15 cellular contexts compared by ENCODE assay signal in the genomic region with DNA sequence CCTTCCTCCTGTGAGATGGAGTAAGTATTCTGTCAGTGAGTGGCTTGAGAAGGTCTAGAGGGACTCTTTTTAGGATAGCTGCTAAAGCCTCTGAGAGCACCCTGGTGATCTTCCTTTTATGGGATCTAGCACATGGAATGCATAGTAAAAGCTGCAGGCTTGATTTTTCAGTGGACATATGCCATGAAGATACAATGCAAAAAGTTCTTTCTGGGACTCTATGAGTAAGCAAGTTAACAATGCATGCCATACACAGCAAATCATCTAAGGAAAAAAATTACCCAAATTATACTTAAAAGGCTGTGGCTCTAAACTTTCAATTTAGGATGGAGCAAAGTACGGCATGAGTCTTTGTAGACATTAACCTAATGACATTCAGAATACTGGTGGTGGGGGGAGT.
DNase-seq lines count a peak whose midpoint lies in the region; ATAC-seq, FAIRE-seq and TF ChIP-seq lines count a peak whose summit lies in the region.
"Had no signal": no experiment of that assay in that cellular context is flagged by ENCODE, and none has a peak within 500 bp of the region (broad histone marks: within the 10 kb centered on the region; RNA-seq: fewer than 3 reads in every experiment).

No MANE protein-coding gene starts in this region.

- in situ Hi-C loops in K562 (cut with MboI): no loop called here

- TF ChIP-seq RAD21 in K562 (CRISPR knock-in tag; conservative IDR thresholded peaks at IDR 0.05 in 1 of 2, IDR thresholded peaks at IDR 0.05 in 1 of 2): no peak

- no TSS peak for BruUV-seq in K562 (replicated peaks; lab: Mats Ljungman, UMichigan)

- H3K9ac ChIP-seq in K562 (ENCODE audit: insufficient read depth in 1 of 2, low read depth in 2 of 2, low read length in 2 of 2) (no peak overlapping the region), mucosa of rectum (ENCODE audit: low read depth in 1 of 2, low read length in 2 of 2) (no peak overlapping the region)

- no peaks in the 10 kb centered on the region; a peak in 3 of 5 replicates for H3K4me1 ChIP-seq in K562 (replicated peaks in 1 of 2; ENCODE audit: control insufficient read depth in 2 of 2, insufficient read depth in 2 of 2, low read length in 2 of 2)
- peaks cover 21 to 29% of the 10 kb centered on the region in 2 donors for H3K4me1 ChIP-seq in mucosa of rectum (ENCODE audit: control insufficient read depth in 2 of 2, insufficient read depth in 2 of 2, low read length in 2 of 2)
- peaks cover 46% of the 10 kb centered on the region for H3K4me1 ChIP-seq in psoas muscle

- H3K4me1 Mint-ChIP-seq in HFFc6 (ENCODE audit: low read depth): peaks cover 37% of the 10 kb centered on the region

- H4K20me1 ChIP-seq in K562 (replicated peaks; ENCODE audit: control insufficient read depth, insufficient read depth, low read length): no peaks in the 10 kb centered on the region

- ATAC-seq in K562: peak; percentile 15; the same call in 1 of the 3 replicates
- no peak for ATAC-seq in psoas muscle

- H3K9me3 Mint-ChIP-seq in HFFc6: no peaks in the 10 kb centered on the region

- H3K27me3 Mint-ChIP-seq in HFFc6 (ENCODE audit: insufficient read depth): no peaks in the 10 kb centered on the region; the same call in 1 of the 2 replicates
- H3K27me3 Mint-ChIP-seq: brain had no signal

- H3K27ac Mint-ChIP-seq in HFFc6: peak overlapping the region; percentile 57; the same call in 1 of the 2 replicates

- intact Hi-C loops in K562 (cut with micrococcal nuclease): no loop called here
- intact Hi-C loops in psoas muscle (cut with DNase I): no loop called here

- peak; percentile 20 for DNase-seq in BJ (ENCODE audit: low read depth)
- DNase-seq in HFFc6: peak; percentile 58
- no peak for DNase-seq in K562 (ENCODE audit: extremely low read depth in 1 of 4, low spot score in 3 of 4)
- no peak for DNase-seq in psoas muscle
- DNase-seq in activated naive CD4-positive, alpha-beta T cell treated with Interleukin-2 at 50 U/mL for 16 hours: no peak
- DNase-seq in NCI-H2029 treated with DMSO at 0.1 percent for 48 hours (lab: John Stamatoyannopoulos, UW): no peak
- DNase-seq in ecto neural progenitor cell (ENCODE audit: low spot score): no peak
- DNase-seq: activated naive CD4-positive, alpha-beta T cell; DMS79; NCI-H1436 treated with DMSO at 0.1 percent for 48 hours; stimulated activated naive CD4-positive, alpha-beta T cell had no signal

- H3K79me2 ChIP-seq in K562 (ENCODE audit: control insufficient read depth, insufficient read depth, low read length): peaks cover 17% of the 10 kb centered on the region; the same call in 1 of the 3 replicates

- POLR2A ChIA-PET in BJ (lab: Charles Lee) (no interaction called here), K562 (lab: Yijun Ruan, JAX) (no interaction called here)

- no peak for TF ChIP-seq EP300 in K562 (IDR thresholded peaks at IDR 0.05; ENCODE audit: low read length)

- no peaks in the 10 kb centered on the region for H3K27me3 ChIP-seq in BJ (ENCODE audit: control insufficient read depth, insufficient read depth, low read length)
- no peaks in the 10 kb centered on the region for H3K27me3 ChIP-seq in K562 (ENCODE audit: control insufficient read depth in 2 of 2, insufficient read depth in 2 of 2, low read length in 2 of 2)
- no peaks in the 10 kb centered on the region for H3K27me3 ChIP-seq in mucosa of rectum (ENCODE audit: control insufficient read depth in 2 of 2, insufficient read depth in 2 of 2, low read length in 2 of 2)
- H3K27me3 ChIP-seq in psoas muscle (ENCODE audit: insufficient read depth in 3 of 3, low read length in 2 of 3): no peaks in the 10 kb centered on the region

- H3K9me1 ChIP-seq in K562 (ENCODE audit: control insufficient read depth, insufficient read depth, low read length): no peaks in the 10 kb centered on the region

- H2AFZ ChIP-seq in K562 (ENCODE audit: low read depth, low read length): no peak overlapping the region

- H3K9me3 ChIP-seq in K562 (replicated peaks; ENCODE audit: control insufficient read depth, insufficient read depth, low read depth, low read length) (no peaks in the 10 kb centered on the region), mucosa of rectum (ENCODE audit: control insufficient read depth in 2 of 2, low read length in 2 of 2) (no peaks in the 10 kb centered on the region), psoas muscle (no peaks in the 10 kb centered on the region)
- H3K9me3 ChIP-seq: neutrophil had no signal

- TF ChIP-seq CTCF in BJ (IDR thresholded peaks at IDR 0.05; ENCODE audit: insufficient read depth, low read depth, low read length) (no peak), HFFc6 (IDR thresholded peaks at IDR 0.05) (no peak), K562 (IDR thresholded peaks at IDR 0.05 in 2 of 3, conservative IDR thresholded peaks at IDR 0.05 in 1 of 3; ENCODE audit: insufficient read depth in 2 of 3, low read depth in 1 of 3, low read length in 3 of 3) (no peak), psoas muscle (IDR thresholded peaks at IDR 0.05) (no peak)

- no peak for FAIRE-seq in K562 (lab: Jason Lieb, UNC)

- H3K4me3 ChIP-seq in BJ (ENCODE audit: low read depth, low read length) (no peak overlapping the region), K562 (no peak overlapping the region), mucosa of rectum (ENCODE audit: low read length in 2 of 2) (peak overlapping the region; percentile 9 to 10), psoas muscle (no peak overlapping the region)
- H3K4me3 ChIP-seq: skin epidermis had no signal

- H3K36me3 ChIP-seq in BJ (ENCODE audit: control insufficient read depth, insufficient read depth, low read length): no peaks in the 10 kb centered on the region
- no peaks in the 10 kb centered on the region for H3K36me3 ChIP-seq in K562 (ENCODE audit: control insufficient read depth, insufficient read depth, low read length)
- no peaks in the 10 kb centered on the region for H3K36me3 ChIP-seq in mucosa of rectum (ENCODE audit: control insufficient read depth in 2 of 2, insufficient read depth in 2 of 2, low read length in 2 of 2)
- no peaks in the 10 kb centered on the region for H3K36me3 ChIP-seq in psoas muscle (ENCODE audit: insufficient read depth in 1 of 2, low read depth in 1 of 2)
- H3K36me3 ChIP-seq: neutrophil had no signal

- no peak for TF ChIP-seq POLR2A in K562 (conservative IDR thresholded peaks at IDR 0.05)

- CTCF ChIA-PET in BJ (lab: Yijun Ruan, JAX): interaction anchor here (0.9 kb wide), 1 partner anchor 19 kb away, joined by 3 read pairs; no protein-coding TSS in a partner anchor
- CTCF ChIA-PET in K562 (lab: Yijun Ruan, JAX; ENCODE audit: low intra/inter-chr PET ratio): no interaction called here

- 82% methylated on average over 1 of the region's 1 CpG for WGBS in K562 (ENCODE audit: insufficient coverage, low coverage, missing lambda C conversion rate)
- WGBS in psoas muscle, 3 donors: 87 to 94% (median 89%) methylated on average over 1 of the region's 1 CpG

- H3K36me3 Mint-ChIP-seq in HFFc6 (ENCODE audit: low read depth): no peaks in the 10 kb centered on the region

- peak overlapping the region; percentile 61 for H3K4me3 Mint-ChIP-seq in HFFc6
- H3K4me3 Mint-ChIP-seq: brain had no signal

- no peak overlapping the region for H3K4me2 ChIP-seq in K562 (ENCODE audit: insufficient read depth, low read length)

- no peak overlapping the region for H3K27ac ChIP-seq in K562 (ENCODE audit: extremely low read depth, low read depth, low read length)
- peak overlapping the region in 1 of 2 donors; percentile 50 for H3K27ac ChIP-seq in mucosa of rectum (ENCODE audit: low read depth in 2 of 2, low read length in 2 of 2)
- H3K27ac ChIP-seq in psoas muscle: no peak overlapping the region
- H3K27ac ChIP-seq: neutrophil had no signal

TF ChIP-seq in K562, 482 proteins besides CTCF, POLR2A, EP300 and RAD21 (continues in another document):
- no peak for TF ChIP-seq ZNF717 (CRISPR knock-in tag; IDR thresholded peaks at IDR 0.05)
- no peak for TF ChIP-seq BCOR (IDR thresholded peaks at IDR 0.05)
- TF ChIP-seq EP400 (IDR thresholded peaks at IDR 0.05): no peak
- TF ChIP-seq SNRNP70 (optimal IDR thresholded peaks at IDR 0.05; ENCODE audit: low read depth, low read length): no peak
- TF ChIP-seq CREB3 (tag; conservative IDR thresholded peaks at IDR 0.05; ENCODE audit: low read depth): no peak
- TF ChIP-seq CSDE1 (IDR thresholded peaks at IDR 0.05): no peak
- no peak for TF ChIP-seq ADNP (tag; IDR thresholded peaks at IDR 0.05)
- no peak for TF ChIP-seq MCM3 (IDR thresholded peaks at IDR 0.05)
- no peak for TF ChIP-seq BCLAF1 (IDR thresholded peaks at IDR 0.05; ENCODE audit: borderline replicate concordance in 1 of 2, control insufficient read depth in 1 of 2, low read depth in 2 of 2, low read length in 1 of 2)
- no peak for TF ChIP-seq COPS2 (conservative IDR thresholded peaks at IDR 0.05)

Comparison
In these comparisons a context has a peak if more than half of its experiments do, and no peak if none do; other contexts are left out.
1. DNase-seq: peak in BJ (single experiment) and HFFc6 (single experiment); none in K562 (0 of 4), psoas muscle (0 of 2), activated naive CD4-positive, alpha-beta T cell treated with Interleukin-2 at 50 U/mL for 16 hours (single experiment), NCI-H2029 treated with DMSO at 0.1 percent for 48 hours (single experiment) and ecto neural progenitor cell (single experiment).
2. H3K4me3 ChIP-seq: peak in mucosa of rectum (2 of 2); none in BJ (single experiment), K562 (single experiment) and psoas muscle (single experiment).